ENCODE assay signal across 27 cellular contexts in the genomic region with DNA sequence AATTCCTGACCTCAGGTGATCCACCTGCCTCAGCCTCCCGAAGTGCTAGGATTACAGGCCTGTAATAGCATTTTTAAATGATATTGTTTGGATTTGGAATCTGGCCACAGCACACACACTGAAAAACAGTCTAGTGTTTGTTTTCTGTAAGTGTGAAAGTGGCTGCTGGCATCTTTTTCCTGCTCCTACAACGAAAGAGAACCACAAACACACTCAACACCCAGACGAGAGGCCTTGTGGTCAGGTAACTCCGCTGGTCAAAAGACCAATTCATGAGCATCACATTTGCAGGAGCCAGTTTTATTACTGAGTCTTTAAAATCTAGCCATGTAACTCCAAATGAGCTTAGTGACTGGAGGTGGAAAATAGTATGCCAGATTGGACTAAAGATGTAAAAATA. TPM values are rescaled to one million over a fixed set of nuclear protein-coding genes. Genes with fewer than 3 reads are reported as not detected.
DNase-seq lines count a peak whose midpoint lies in the region; ATAC-seq and TF ChIP-seq lines count a peak whose summit lies in the region.
"Had no signal": no experiment of that assay in that cellular context is flagged by ENCODE, and none has a peak within 500 bp of the region (broad histone marks: within the 10 kb centered on the region; RNA-seq: fewer than 3 reads in every experiment).

No MANE protein-coding gene starts in this region.

- no peaks in the 10 kb centered on the region for H3K36me3 ChIP-seq in colonic mucosa

- H3K9ac ChIP-seq in colonic mucosa (ENCODE audit: low read depth in 2 of 2, low read length in 2 of 2), result no peak overlapping the region
- H3K9ac ChIP-seq: GM23248 had no signal

- intact Hi-C loops in colonic mucosa (cut with DNase I), result no loop called here

- H3K9me3 ChIP-seq in colonic mucosa, result no peaks in the 10 kb centered on the region

- DNase-seq in DMS153 (lab: John Stamatoyannopoulos, UW) (peak; percentile 33), NCI-H1092 (lab: John Stamatoyannopoulos, UW) (peak; percentile 5), NCI-H510A (lab: John Stamatoyannopoulos, UW) (peak; percentile 26), astrocyte of the hippocampus (ENCODE audit: low read depth, low spot score) (peak; percentile 8), colonic mucosa (no peak), left lobe of liver (ENCODE audit: low spot score) (no peak)
- DNase-seq: AML-193; C1 segment of cervical spinal cord; CD8-positive, alpha-beta memory T cell; GM23248; H9; HFFc6; MM.1S; NCI-H1048; NCI-H1436 treated with DMSO at 0.1 percent for 48 hours; NCI-H2227 treated with DMSO at 0.1 percent for 48 hours; NCI-H524; NCI-H82; Right ventricle myocardium superior had no signal

- no peak overlapping the region for H3K27ac ChIP-seq in colonic mucosa
- H3K27ac ChIP-seq: GM23248, HL-60 had no signal

- TF ChIP-seq CTCF in colonic mucosa (IDR thresholded peaks at IDR 0.05), result no peak

- H3K4me1 ChIP-seq in colonic mucosa, result no peaks in the 10 kb centered on the region

- H3K4me3 ChIP-seq in colonic mucosa, result no peak overlapping the region
- H3K4me3 ChIP-seq: GM23248, K562 had no signal

- H3K27me3 ChIP-seq in colonic mucosa, result no peaks in the 10 kb centered on the region

- ATAC-seq in GM21528 (IDR thresholded peaks at IDR 0.05; ENCODE audit: low FRiP score, unreplicated experiment), result no peak
- ATAC-seq in HG03354 (IDR thresholded peaks at IDR 0.05; ENCODE audit: poor library complexity, severe bottlenecking, unreplicated experiment), result no peak
- ATAC-seq in left lobe of liver, result no peak
- ATAC-seq: HepG2, K562 had no signal

RNA-seq across cellular contexts. Expression of a gene that starts 50.2 kb away (rescaled TPM):
- under 1 TPM in 1 of 2 donors, not detected in 1; 0.08 TPM for total RNA-seq in colonic mucosa
- total RNA-seq in left lobe of liver, result 0.03 TPM
- total RNA-seq: A172, Daoy, HT-29 had no signal

Comparison
In these comparisons a context has a peak if more than half of its experiments do, and no peak if none do; other contexts are left out.
1. DNase-seq: peak in DMS153 (single experiment), NCI-H1092 (single experiment), NCI-H510A (single experiment) and astrocyte of the hippocampus (single experiment); none in colonic mucosa (single experiment) and left lobe of liver (single experiment).